In genomic region chr22:45105281-45105700, GRCh38 we compare ENCODE assay signal across 14 cellular contexts. TPM values are rescaled to one million over a fixed set of nuclear protein-coding genes. Genes with fewer than 3 reads are reported as not detected.
DNase-seq lines count a peak whose midpoint lies in the region; ATAC-seq and TF ChIP-seq lines count a peak whose summit lies in the region.
"Had no signal": no experiment of that assay in that cellular context is flagged by ENCODE, and none has a peak within 500 bp of the region (broad histone marks: within the 10 kb centered on the region; RNA-seq: fewer than 3 reads in every experiment).

No MANE protein-coding gene starts in this region.

- ATAC-seq in Panc1 (peak; percentile 7; the same call in 1 of the 2 replicates), GM18520 (IDR thresholded peaks at IDR 0.05; ENCODE audit: unreplicated experiment) (no peak)

- H3K27ac ChIP-seq in AG04450 (ENCODE audit: low read depth, low read length), result peak overlapping the region; percentile 82
- no peak overlapping the region for H3K27ac ChIP-seq in HEK293 (ENCODE audit: extremely low read depth, low read depth, low read length)
- H3K27ac ChIP-seq in Panc1 (ENCODE audit: low read length), result no peak overlapping the region
- H3K27ac ChIP-seq in coronary artery, result no peak overlapping the region
- H3K27ac ChIP-seq: neutrophil, tibial artery had no signal

- intact Hi-C loops in Panc1 (cut with micrococcal nuclease; ENCODE audit: unreplicated experiment), result no loop called here

- no peaks in the 10 kb centered on the region for H3K9me3 ChIP-seq in AG04450 (ENCODE audit: control insufficient read depth, insufficient read depth, low read length)
- H3K9me3 ChIP-seq in HEK293 (ENCODE audit: control insufficient read depth, insufficient read depth, low read depth, low read length), result no peaks in the 10 kb centered on the region
- no peaks in the 10 kb centered on the region for H3K9me3 ChIP-seq in Panc1 (ENCODE audit: control insufficient read depth, insufficient read depth, low read depth, low read length)
- H3K9me3 ChIP-seq: neutrophil, tibial artery had no signal

- H3K36me3 ChIP-seq in HEK293 (ENCODE audit: control insufficient read depth in 2 of 2, insufficient read depth in 1 of 2, low read length in 2 of 2) (no peaks in the 10 kb centered on the region), Panc1 (ENCODE audit: control insufficient read depth, insufficient read depth, low read length) (no peaks in the 10 kb centered on the region)
- H3K36me3 ChIP-seq: neutrophil, tibial artery had no signal

- no peak for TF ChIP-seq CTCF in AG04450 (IDR thresholded peaks at IDR 0.05; ENCODE audit: low read depth, low read length)
- no peak for TF ChIP-seq CTCF in HEK293 (tag by site-specific recombination; IDR thresholded peaks at IDR 0.05)
- TF ChIP-seq CTCF in Panc1 (IDR thresholded peaks at IDR 0.05), result no peak
- TF ChIP-seq CTCF in coronary artery (IDR thresholded peaks at IDR 0.05), result no peak

- H3K4me1 ChIP-seq in HEK293 (ENCODE audit: control insufficient read depth, insufficient read depth, low read length) (no peaks in the 10 kb centered on the region), Panc1 (ENCODE audit: control insufficient read depth, insufficient read depth, low read length) (no peaks in the 10 kb centered on the region)
- H3K4me1 ChIP-seq: tibial artery had no signal

- DNase-seq in AG04450 (ENCODE audit: low read depth, low spot score) (peak; percentile 77), Panc1 (ENCODE audit: low read depth, low spot score) (peak; percentile 55), iris pigment epithelial cell (ENCODE audit: low read depth) (peak; percentile 96), coronary artery (ENCODE audit: low spot score) (no peak), NCI-H1092 treated with DMSO at 0.1 percent for 48 hours (lab: John Stamatoyannopoulos, UW) (no peak)
- DNase-seq in stimulated activated CD4-positive, alpha-beta T cell treated with anti-CD3 and anti-CD28 coated beads, Interleukin-12 subunit alpha, Interleukin-12 subunit beta, amount 100 ng/mL, for 4 hours, result no peak
- DNase-seq: activated CD4-positive, alpha-beta T cell treated with anti-CD3 and anti-CD28 coated beads, Interleukin-2, amount 10 ng/mL, durations not matched to agents 7 days and 5 days; CD4-positive, CD25-positive, alpha-beta regulatory T cell; NCI-H1694 treated with DMSO at 0.1 percent for 48 hours; SHP77 treated with DMSO at 0.1 percent for 48 hours; tibial artery had no signal

- no TSS peak for BruUV-seq in Panc1 (replicated peaks; lab: Mats Ljungman, UMichigan)

- CTCF ChIA-PET in AG04450 (lab: Charles Lee), result no interaction called here
- CTCF ChIA-PET in HEK293 (lab: Yijun Ruan, JAX), result no interaction called here
- CTCF ChIA-PET in Panc1 (lab: Charles Lee), result no interaction called here

- in situ Hi-C loops in Panc1 (cut with HindIII; ENCODE audit: low pct_unique_long_range_greater_than_20kb, low sequenced_read_pairs), result no loop called here

- H3K4me3 ChIP-seq in AG04450 (ENCODE audit: low read depth, low read length) (peak overlapping the region; percentile 37), HEK293 (ENCODE audit: low read depth, low read length) (no peak overlapping the region), Panc1 (ENCODE audit: low read depth in 2 of 2, low read length in 2 of 2) (peak overlapping the region in 1 of 2 experiments; percentile 29; a peak in 2 of 4 replicates), coronary artery (no peak overlapping the region)
- H3K4me3 ChIP-seq: tibial artery had no signal

- H3K27me3 ChIP-seq in AG04450 (ENCODE audit: control insufficient read depth, insufficient read depth, low read length), result peaks cover 18% of the 10 kb centered on the region
- no peaks in the 10 kb centered on the region for H3K27me3 ChIP-seq in Panc1 (ENCODE audit: control insufficient read depth, insufficient read depth, low read length)

- POLR2A ChIA-PET in AG04450 (lab: Yijun Ruan, JAX), result interaction anchor here (0.8 to 0.9 kb wide), 2 partner anchors 59 to 103 kb away, joined by 3 read pairs; partner anchors contain the start of gene NUP50
- POLR2A ChIA-PET in HEK293 (lab: Yijun Ruan, JAX), result interaction anchor here (0.7 kb wide), 1 partner anchor 89 kb away, joined by 3 read pairs; no protein-coding TSS in a partner anchor
- POLR2A ChIA-PET in Panc1 (lab: Charles Lee), result no interaction called here

TF ChIP-seq in HEK293, 187 proteins besides CTCF, POLR2A, EP300 and RAD21:
- TF ChIP-seq ZNF398 (tag by site-specific recombination; IDR thresholded peaks at IDR 0.05), result no peak
- no peak for TF ChIP-seq OVOL3 (tag by site-specific recombination; IDR thresholded peaks at IDR 0.05)
- TF ChIP-seq ZNF664 (tag by site-specific recombination; IDR thresholded peaks at IDR 0.05), result no peak
- TF ChIP-seq ZFHX2 (tag by site-specific recombination; conservative IDR thresholded peaks at IDR 0.05), result peak; percentile 63; the same call in 1 of the 2 replicates
- TF ChIP-seq TRIM28 (IDR thresholded peaks at IDR 0.05; ENCODE audit: borderline replicate concordance, low read length), result no peak
- no peak for TF ChIP-seq KLF10 (tag by site-specific recombination; IDR thresholded peaks at IDR 0.05)
- no peak for TF ChIP-seq ZNF169 (tag by site-specific recombination; IDR thresholded peaks at IDR 0.05)
- TF ChIP-seq ZNF114 (tag by site-specific recombination; IDR thresholded peaks at IDR 0.05), result no peak
- TF ChIP-seq EGR2 (tag by site-specific recombination; IDR thresholded peaks at IDR 0.05; ENCODE audit: low read depth), result peak; percentile 43; the same call in 1 of the 2 replicates
- no peak for TF ChIP-seq ZNF544 (tag by site-specific recombination; IDR thresholded peaks at IDR 0.05)
- no peak for TF ChIP-seq INSM2 (tag by site-specific recombination; IDR thresholded peaks at IDR 0.05)
- no peak for TF ChIP-seq ZNF560 (tag by site-specific recombination; IDR thresholded peaks at IDR 0.05; ENCODE audit: borderline replicate concordance)
- no peak for TF ChIP-seq YY2 (tag by site-specific recombination; IDR thresholded peaks at IDR 0.05)
- TF ChIP-seq ZBTB17 (tag by site-specific recombination; IDR thresholded peaks at IDR 0.05), result peak; percentile 56

RNA-seq across cellular contexts. Expression of gene NUP50, which starts 58.4 kb away (rescaled TPM):
- 13.9 and 14.2 TPM in 2 replicates for polyA plus RNA-seq in AG04450 (2011; rRNA removed)
- polyA minus RNA-seq in AG04450 (2011; rRNA and poly(A)+ RNA removed), result 24.5 and 24.9 TPM in 2 replicates
- 52.1 TPM for total RNA-seq in Panc1 (2021; ENCODE audit: unreplicated experiment)
- polyA plus RNA-seq in Panc1 (2012; ENCODE audit: insufficient read length), result 19.2 TPM

Comparison
In these comparisons a context has a peak if more than half of its experiments do, and no peak if none do; other contexts are left out.
1. DNase-seq: peak in AG04450 (single experiment), Panc1 (single experiment) and iris pigment epithelial cell (single experiment); none in stimulated activated CD4-positive, alpha-beta T cell treated with anti-CD3 and anti-CD28 coated beads, Interleukin-12 subunit alpha, Interleukin-12 subunit beta, amount 100 ng/mL, for 4 hours (single experiment), coronary artery (single experiment) and NCI-H1092 treated with DMSO at 0.1 percent for 48 hours (single experiment).